ENCODE assay signal across 8 cellular contexts in the genomic region with DNA sequence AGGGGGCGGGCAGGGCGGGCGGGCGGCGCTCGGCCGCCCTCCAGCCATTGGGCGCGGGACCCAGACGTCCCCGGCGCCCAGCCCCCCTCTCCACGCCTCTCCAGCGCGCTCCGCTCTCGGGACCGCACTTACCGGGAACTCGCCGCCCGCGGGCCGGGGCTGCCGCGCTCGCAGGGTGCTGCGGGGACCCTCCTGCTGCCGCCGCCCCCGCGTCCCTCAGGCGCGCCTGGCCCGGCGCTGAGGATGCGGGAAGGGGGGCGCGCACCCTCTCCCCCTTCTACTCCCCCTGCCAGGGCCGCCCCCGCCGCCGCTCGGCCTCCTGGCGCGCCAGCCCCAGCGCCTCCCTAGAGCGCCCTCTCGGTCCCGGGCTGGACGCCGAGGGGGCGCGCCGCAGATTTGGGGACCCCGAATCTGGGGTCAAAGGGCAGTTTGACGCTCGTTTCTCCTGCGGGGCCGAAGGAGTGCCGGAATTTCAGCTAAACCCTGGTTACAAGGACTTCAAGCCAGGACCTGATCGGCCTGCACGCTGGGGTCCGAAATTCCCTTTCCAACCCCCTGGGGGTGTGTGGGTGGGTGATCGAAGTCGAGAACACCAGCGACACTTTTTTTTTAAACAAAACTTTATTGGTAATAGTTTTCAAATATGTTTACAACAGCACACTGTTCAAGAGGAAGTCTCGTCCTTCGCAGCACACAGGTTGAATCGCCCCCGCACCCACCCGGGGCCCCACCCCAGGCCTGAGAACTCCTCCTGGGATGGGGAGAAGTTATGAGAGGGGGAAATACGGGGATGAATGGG. TPM values are rescaled to one million over a fixed set of nuclear protein-coding genes. Genes with fewer than 3 reads are reported as not detected.
DNase-seq lines count a peak whose midpoint lies in the region; ATAC-seq and TF ChIP-seq lines count a peak whose summit lies in the region.

No MANE protein-coding gene starts in this region.

- peak overlapping the region; percentile 91 for H2AFZ ChIP-seq in SU-DHL-6 (ENCODE audit: low read depth, low read length, severe bottlenecking)

- H4K20me1 ChIP-seq in SU-DHL-6 (ENCODE audit: low read depth, low read length), result no peaks in the 10 kb centered on the region

- intact Hi-C loops in gastrocnemius medialis (cut with DNase I; ENCODE audit: low total_unique reads), result loop anchor here (2.0 kb wide), 2 partner anchors 16 to 24 kb away; no protein-coding TSS in a partner anchor

- TF ChIP-seq CTCF in SU-DHL-6 (IDR thresholded peaks at IDR 0.05; ENCODE audit: insufficient read depth, low read length, poor library complexity, severe bottlenecking) (peak; percentile 54), gastrocnemius medialis (IDR thresholded peaks at IDR 0.05 in 4 of 5, conservative IDR thresholded peaks at IDR 0.05 in 1 of 5) (peak in 3 of 5 experiments; percentile 22 to 36 (median 36))

- peaks cover 19% of the 10 kb centered on the region for H3F3A ChIP-seq in SU-DHL-6 (ENCODE audit: insufficient read depth)

- peak; percentile 40 for ATAC-seq in GM21717 (IDR thresholded peaks at IDR 0.05; ENCODE audit: unreplicated experiment)
- peak; percentile 69 to 70 for ATAC-seq in gastrocnemius medialis

- peaks cover 0 to 5% of the 10 kb centered on the region in 2 donors for H3K4me1 ChIP-seq in gastrocnemius medialis

- H3K36me3 ChIP-seq in SU-DHL-6 (ENCODE audit: low read length) (peaks cover 3% of the 10 kb centered on the region; the same call in 1 of the 2 replicates), gastrocnemius medialis (peaks cover 0 to 13% of the 10 kb centered on the region in 2 donors)

- in situ Hi-C loops in gastrocnemius medialis (cut with MboI; ENCODE audit: low sequenced_read_pairs in 4 of 4), result no loop called here

- H3K4me3 ChIP-seq in SU-DHL-6 (ENCODE audit: insufficient read depth, low read length, poor library complexity, severe bottlenecking), result peak overlapping the region; percentile 99
- H3K4me3 ChIP-seq in iPS-11a (ENCODE audit: low read depth, low read length), result peak overlapping the region; percentile 55
- H3K4me3 ChIP-seq in gastrocnemius medialis, result peak overlapping the region; percentile 63 to 89 (median 74)

- peak overlapping the region; percentile 97 for H3K9ac ChIP-seq in SU-DHL-6 (ENCODE audit: low read length)

- H3K79me2 ChIP-seq in SU-DHL-6 (ENCODE audit: insufficient read depth, low read length), result peaks cover 6% of the 10 kb centered on the region

- no peaks in the 10 kb centered on the region for H3K9me2 ChIP-seq in SU-DHL-6 (replicated peaks; ENCODE audit: insufficient read depth, low read length)

- peak overlapping the region; percentile 87 for H3K27ac ChIP-seq in SU-DHL-6 (ENCODE audit: low read depth, low read length)
- peak overlapping the region; percentile 89 for H3K27ac ChIP-seq in angular gyrus (ENCODE audit: low read depth, low read length)
- H3K27ac ChIP-seq in gastrocnemius medialis, result peak overlapping the region; percentile 89 to 96 (median 92)

- no peaks in the 10 kb centered on the region for H3K9me3 ChIP-seq in SU-DHL-6 (ENCODE audit: insufficient read depth, low read length)
- H3K9me3 ChIP-seq in gastrocnemius medialis, result peaks cover 0 to 9% (median 7%) of the 10 kb centered on the region in 3 donors

- DNase-seq in GM03348 (ENCODE audit: low spot score) (peak; percentile 94), KG1 (lab: John Stamatoyannopoulos, UW) (peak; percentile 70), gastrocnemius medialis (peak in 1 of 2 donors; percentile 36), SHP77 treated with DMSO at 0.1 percent for 48 hours (lab: John Stamatoyannopoulos, UW) (no peak)

- peak overlapping the region; percentile 99 for H3K4me2 ChIP-seq in SU-DHL-6 (ENCODE audit: low read depth, low read length, poor library complexity, severe bottlenecking)

- H3K27me3 ChIP-seq in SU-DHL-6 (ENCODE audit: low read length) (no peaks in the 10 kb centered on the region), gastrocnemius medialis (no peaks in the 10 kb centered on the region)

- TF ChIP-seq POLR2A in gastrocnemius medialis (IDR thresholded peaks at IDR 0.05), result peak; percentile 90 to 94

RNA-seq across cellular contexts. Expression of gene SAMD1, which starts 0.7 kb away (rescaled TPM):
- 10 to 100 TPM; 15.1 to 71.8 (median 40.2) TPM for total RNA-seq in gastrocnemius medialis

RNA-seq across cellular contexts. Expression of gene C19orf67, which starts 5.7 kb away (rescaled TPM):
- not detected for total RNA-seq in gastrocnemius medialis

RNA-seq across cellular contexts. Expression of gene MISP3, which starts 18.7 kb away (rescaled TPM):
- 1 to 10 TPM; 1.8 to 8.0 (median 5.7) TPM for total RNA-seq in gastrocnemius medialis

RNA-seq across cellular contexts. Expression of gene PRKACA, which starts 26.3 kb away (rescaled TPM):
- total RNA-seq in gastrocnemius medialis, result 100 to 1,000 TPM in 3 of 4 donors, 10 to 100 TPM in 1; 74.7 to 180 (median 147) TPM

RNA-seq across cellular contexts. Expression of gene PALM3, which starts 29.4 kb away (rescaled TPM):
- not detected for total RNA-seq in gastrocnemius medialis
